16 cellular contexts compared by ENCODE assay signal in the genomic region with DNA sequence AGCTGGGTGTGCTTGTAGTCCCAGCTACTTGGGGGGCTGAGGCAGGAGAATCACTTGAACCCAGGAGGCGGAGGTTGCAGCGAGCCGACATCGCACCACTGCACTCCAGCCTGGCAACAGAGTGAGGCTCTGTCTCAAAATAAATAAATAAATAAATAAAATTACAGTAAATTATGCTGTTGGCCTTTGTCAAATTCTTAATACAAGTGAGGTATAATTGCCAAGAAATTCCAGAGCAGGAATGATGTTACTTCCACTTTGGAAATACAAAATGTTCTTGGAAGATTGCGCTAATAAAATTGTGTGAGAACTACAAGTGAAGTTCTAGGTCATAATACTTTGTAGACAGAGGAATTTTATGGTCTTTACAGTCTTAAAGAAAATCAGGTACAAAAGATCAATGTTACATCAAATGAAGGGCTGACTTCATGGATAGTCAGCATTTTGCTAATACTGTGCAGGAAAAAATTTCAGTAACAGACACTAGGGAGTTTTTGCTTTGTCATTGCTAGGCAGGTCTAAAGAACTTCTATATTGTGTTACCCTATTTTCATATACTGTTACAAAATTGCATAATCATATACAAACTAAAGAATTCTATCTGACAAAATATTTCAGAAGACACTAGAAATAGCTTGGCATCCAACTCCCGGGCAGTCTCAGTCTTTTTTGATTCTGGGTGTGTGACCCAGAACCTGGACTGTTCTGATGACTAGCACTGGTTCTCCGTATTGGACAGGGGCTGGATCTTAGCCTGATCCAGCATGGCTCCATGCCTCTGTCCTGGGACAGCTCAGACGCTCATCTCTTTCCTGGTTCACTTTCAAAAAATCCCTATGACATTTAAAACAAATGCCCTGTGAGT.
DNase-seq lines count a peak whose midpoint lies in the region; ATAC-seq and TF ChIP-seq lines count a peak whose summit lies in the region.
"Had no signal": no experiment of that assay in that cellular context is flagged by ENCODE, and none has a peak within 500 bp of the region (broad histone marks: within the 10 kb centered on the region; RNA-seq: fewer than 3 reads in every experiment).

No MANE protein-coding gene starts in this region.

- H3K36me3 ChIP-seq in DND-41 (ENCODE audit: insufficient read depth, low read length), result no peaks in the 10 kb centered on the region
- no peaks in the 10 kb centered on the region for H3K36me3 ChIP-seq in SJCRH30
- H3K36me3 ChIP-seq in heart left ventricle, result peaks cover 0 to 46% (median under 1%) of the 10 kb centered on the region in 9 donors
- H3K36me3 ChIP-seq in skeletal muscle satellite cell (ENCODE audit: insufficient read depth, low read length), result peaks cover 2% of the 10 kb centered on the region
- no peaks in the 10 kb centered on the region for H3K36me3 ChIP-seq in hepatocyte (replicated peaks; ENCODE audit: insufficient read depth, low read depth)
- H3K36me3 ChIP-seq: HAP-1 had no signal

- TF ChIP-seq CTCF in DND-41 (IDR thresholded peaks at IDR 0.05; ENCODE audit: borderline replicate concordance, extremely low read depth, low read length, poor library complexity, severe bottlenecking) (no peak), heart left ventricle (IDR thresholded peaks at IDR 0.05) (no peak), hepatocyte (IDR thresholded peaks at IDR 0.05; ENCODE audit: poor library complexity) (no peak)

- H2AFZ ChIP-seq in DND-41 (ENCODE audit: low read depth, low read length), result no peak overlapping the region
- no peak overlapping the region for H2AFZ ChIP-seq in hepatocyte

- no peaks in the 10 kb centered on the region for H3K9me3 ChIP-seq in DND-41 (ENCODE audit: insufficient read depth, low read length, severe bottlenecking)
- 0 out of 2 replicates have a peak, but pooled peaks cover 3% of the 10 kb centered on the region for H3K9me3 ChIP-seq in SJCRH30 (replicated peaks)
- H3K9me3 ChIP-seq in heart left ventricle, result no peaks in the 10 kb centered on the region
- no peaks in the 10 kb centered on the region for H3K9me3 ChIP-seq in skeletal muscle satellite cell (replicated peaks; ENCODE audit: low read length)
- H3K9me3 ChIP-seq in hepatocyte (ENCODE audit: low read depth), result no peaks in the 10 kb centered on the region
- H3K9me3 ChIP-seq: HAP-1 had no signal

- ATAC-seq in DND-41 (ENCODE audit: insufficient read depth, low read depth) (no peak), heart left ventricle (peak in 3 of 4 donors; percentile 20 to 61 (median 51)), GM19035 (IDR thresholded peaks at IDR 0.05; ENCODE audit: unreplicated experiment) (no peak)
- ATAC-seq: esophagus mucosa; stimulated activated naive CD8-positive, alpha-beta T cell treated with anti-CD3 and anti-CD28 coated beads, Interleukin-15, Interleukin-2, amounts not matched to agents 100 U/mL and 50 U/mL, for 24 hours had no signal

- no peak overlapping the region for H3K9ac ChIP-seq in DND-41 (ENCODE audit: low read depth, low read length)
- peak overlapping the region; percentile 71 for H3K9ac ChIP-seq in skeletal muscle satellite cell (ENCODE audit: low read depth, low read length)

- intact Hi-C loops in heart left ventricle (cut with DNase I), result no loop called here

- peaks cover 47% of the 10 kb centered on the region for H3K4me1 ChIP-seq in DND-41 (ENCODE audit: insufficient read depth, low read length)
- H3K4me1 ChIP-seq in SJCRH30, result peaks cover 59% of the 10 kb centered on the region
- H3K4me1 ChIP-seq in heart left ventricle, result peaks cover 0 to 65% (median 4%) of the 10 kb centered on the region in 12 donors
- H3K4me1 ChIP-seq in skeletal muscle satellite cell (ENCODE audit: control insufficient read depth, insufficient read depth, low read length), result peaks cover 74% of the 10 kb centered on the region
- H3K4me1 ChIP-seq in hepatocyte (ENCODE audit: insufficient read depth), result peaks cover 21% of the 10 kb centered on the region
- H3K4me1 ChIP-seq: HAP-1 had no signal

- H3K4me3 ChIP-seq in DND-41 (ENCODE audit: low read depth in 1 of 2, low read length in 2 of 2), result no peak overlapping the region
- no peak overlapping the region for H3K4me3 ChIP-seq in SJCRH30
- H3K4me3 ChIP-seq in heart left ventricle, result no peak overlapping the region
- no peak overlapping the region for H3K4me3 ChIP-seq in skeletal muscle satellite cell (ENCODE audit: low read length)
- H3K4me3 ChIP-seq in hepatocyte, result no peak overlapping the region
- H3K4me3 ChIP-seq: HAP-1 had no signal

- WGBS in heart left ventricle, 4 donors, result 76 to 84% (median 79%) methylated on average over 8 of the region's 8 CpGs
- WGBS in hepatocyte (ENCODE audit: low lambda C conversion rate, missing lambda C conversion rate), result 95% methylated on average over 8 of the region's 8 CpGs

- in situ Hi-C loops in ACHN (cut with HindIII; ENCODE audit: low pct_ligation_motif_present, low pct_unique_long_range_greater_than_20kb, low sequenced_read_pairs), result no loop called here

- no peaks in the 10 kb centered on the region for H3K9me2 ChIP-seq in hepatocyte (replicated peaks; ENCODE audit: insufficient read depth)

- DNase-seq in DND-41 (no peak), SJCRH30 (no peak), heart left ventricle (no peak), ACHN (no peak), hepatocyte (ENCODE audit: low spot score) (no peak)
- DNase-seq: activated CD4-positive, alpha-beta T cell treated with anti-CD3 and anti-CD28 coated beads, Interleukin-2, amount 50 U/mL, for 1 hour; activated gamma-delta T cell; cerebellar nuclear complex; NCI-H2081 treated with DMSO at 0.1 percent for 48 hours; NK-92 treated with Interleukin-12 subunit alpha and Interleukin-12 subunit beta, amount 100 ng/mL, for 24 hours; stimulated activated naive CD8-positive, alpha-beta T cell treated with anti-CD3 and anti-CD28 coated beads, Interleukin-15, Interleukin-2, amounts not matched to agents 100 U/mL and 50 U/mL, for 24 hours; SW 1271 had no signal

- no peak overlapping the region for H3K4me2 ChIP-seq in DND-41 (ENCODE audit: insufficient read depth, low read length)
- H3K4me2 ChIP-seq in skeletal muscle satellite cell (ENCODE audit: low read length), result peak overlapping the region; percentile 20
- no peak overlapping the region for H3K4me2 ChIP-seq in hepatocyte

- no peaks in the 10 kb centered on the region for H3K27me3 ChIP-seq in DND-41 (ENCODE audit: insufficient read depth, low read length, poor library complexity)
- H3K27me3 ChIP-seq in SJCRH30, result no peaks in the 10 kb centered on the region
- no peaks in the 10 kb centered on the region for H3K27me3 ChIP-seq in heart left ventricle
- H3K27me3 ChIP-seq in skeletal muscle satellite cell (ENCODE audit: control insufficient read depth, insufficient read depth, low read length), result no peaks in the 10 kb centered on the region
- no peaks in the 10 kb centered on the region for H3K27me3 ChIP-seq in hepatocyte

- TF ChIP-seq POLR2A in heart left ventricle (IDR thresholded peaks at IDR 0.05), result no peak

- H3K27ac ChIP-seq in DND-41 (ENCODE audit: low read length), result peak overlapping the region; percentile 54; the same call in 1 of the 2 replicates
- peak overlapping the region; percentile 87 for H3K27ac ChIP-seq in SJCRH30
- H3K27ac ChIP-seq in heart left ventricle, result peak overlapping the region in 3 of 12 donors; percentile 4 to 48 (median 31)
- H3K27ac ChIP-seq in hepatocyte, result no peak overlapping the region

- H4K20me1 ChIP-seq in DND-41 (ENCODE audit: insufficient read depth, low read length), result no peaks in the 10 kb centered on the region
- no peaks in the 10 kb centered on the region for H4K20me1 ChIP-seq in hepatocyte (ENCODE audit: insufficient read depth, poor library complexity, severe bottlenecking)

- H3K79me2 ChIP-seq in DND-41 (ENCODE audit: insufficient read depth, low read length) (no peaks in the 10 kb centered on the region), hepatocyte (no peaks in the 10 kb centered on the region)

Comparison
In these comparisons a context has a peak if more than half of its experiments do, and no peak if none do; other contexts are left out.
1. ATAC-seq: peak in heart left ventricle (3 of 4); none in DND-41 (single experiment) and GM19035 (single experiment).